8 cellular contexts compared by ENCODE assay signal in genomic region chr11:8671242-8671641, GRCh38. TPM values are rescaled to one million over a fixed set of nuclear protein-coding genes. Genes with fewer than 3 reads are reported as not detected.
A peak's percentile ranks its signal among the peaks of the same experiment; 100 is the strongest.
DNase-seq lines count a peak whose midpoint lies in the region; ATAC-seq and TF ChIP-seq lines count a peak whose summit lies in the region.

No MANE protein-coding gene starts in this region.

- H3K4me1 ChIP-seq in gastrocnemius medialis = peaks cover 6 to 16% of the 10 kb centered on the region in 2 donors

- peak; percentile 82 to 83 for ATAC-seq in gastrocnemius medialis
- no peak for ATAC-seq in HG02885 (IDR thresholded peaks at IDR 0.05; ENCODE audit: poor library complexity, unreplicated experiment)

- no peak for TF ChIP-seq CTCF in gastrocnemius medialis (IDR thresholded peaks at IDR 0.05 in 4 of 5, conservative IDR thresholded peaks at IDR 0.05 in 1 of 5)

- peak overlapping the region; percentile 54 to 67 (median 62) for H3K27ac ChIP-seq in gastrocnemius medialis

- peaks cover 0 to 4% of the 10 kb centered on the region in 2 donors for H3K36me3 ChIP-seq in gastrocnemius medialis

- TF ChIP-seq POLR2A in gastrocnemius medialis (IDR thresholded peaks at IDR 0.05) = no peak

- no peaks in the 10 kb centered on the region for H3K27me3 ChIP-seq in gastrocnemius medialis

- intact Hi-C loops in gastrocnemius medialis (cut with DNase I; ENCODE audit: low total_unique reads) = no loop called here

- no peaks in the 10 kb centered on the region for H3K9me3 ChIP-seq in gastrocnemius medialis

- no peak overlapping the region for H3K4me3 ChIP-seq in gastrocnemius medialis

- peak; percentile 77 for DNase-seq in HS-27A (ENCODE audit: low read depth)
- peak in 45 of 58 donors; percentile 8 to 91 (median 58) for DNase-seq in anterior cingulate cortex (lab: John Stamatoyannopoulos, UW)
- peak; percentile 85 for DNase-seq in hepatic stellate cell (ENCODE audit: low spot score)
- DNase-seq in gastrocnemius medialis = peak in 1 of 2 donors; percentile 27
- DNase-seq in GM19240 (ENCODE audit: insufficient read length, low spot score) = no peak
- no peak for DNase-seq in RPMI8226
- no peak for DNase-seq in cortex of kidney (lab: John Stamatoyannopoulos, UW)

- in situ Hi-C loops in gastrocnemius medialis (cut with MboI; ENCODE audit: low sequenced_read_pairs in 4 of 4) = loop anchor here in 1 of 4 donors (10.0 kb wide), 1 partner anchor 284 kb away; no protein-coding TSS in a partner anchor

RNA-seq across cellular contexts. Expression of gene TRIM66, which starts 11.2 kb away (rescaled TPM):
- 1 to 10 TPM in 2 of 4 donors, under 1 TPM in 2; 0.55 to 6.5 (median 1.1) TPM for total RNA-seq in gastrocnemius medialis

RNA-seq across cellular contexts. Expression of gene RPL27A, which starts 11.3 kb away (rescaled TPM):
- total RNA-seq in gastrocnemius medialis = 100 to 1,000 TPM; 598 to 693 (median 633) TPM

Comparison
In these comparisons a context has a peak if more than half of its experiments do, and no peak if none do; other contexts are left out.
1. DNase-seq: peak in HS-27A (single experiment), anterior cingulate cortex (45 of 58) and hepatic stellate cell (single experiment); none in GM19240 (single experiment), RPMI8226 (single experiment) and cortex of kidney (single experiment).